ENCODE assay signal across 30 cellular contexts in the genomic region with DNA sequence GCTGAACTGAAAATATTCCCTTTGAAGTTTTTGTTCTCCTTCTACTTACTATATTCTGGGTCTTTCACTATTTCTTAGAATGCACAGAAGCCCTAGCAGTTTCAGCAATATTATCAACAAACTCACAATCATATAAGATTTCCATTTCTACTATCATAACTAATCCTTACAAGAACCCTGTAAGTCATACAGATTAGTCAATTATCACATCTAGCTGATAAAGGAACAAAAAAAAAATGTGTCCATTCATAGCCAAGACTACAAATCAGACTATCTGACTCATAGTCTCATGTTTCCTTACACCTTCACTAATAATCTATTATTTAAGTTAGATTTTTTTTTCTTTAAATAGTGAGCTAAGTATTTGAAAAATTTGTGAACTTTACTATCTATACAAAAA.
"Had no signal": no experiment of that assay in that cellular context is flagged by ENCODE, and none has a peak within 500 bp of the region (broad histone marks: within the 10 kb centered on the region; RNA-seq: fewer than 3 reads in every experiment).

No MANE protein-coding gene starts in this region.

- H3K4me1 ChIP-seq: ascending aorta, left lung, prostate gland, testis, transverse colon had no signal

- DNase-seq: activated B cell treated with CpG ODN at 0.5 μM for 24 hours; activated CD4-positive, alpha-beta memory T cell treated with anti-CD3 and anti-CD28 coated beads for 36 hours; activated CD4-positive, alpha-beta T cell treated with anti-CD3 and anti-CD28 coated beads for 48 hours; activated CD8-positive, alpha-beta memory T cell treated with anti-CD3 and anti-CD28 coated beads, Interleukin-2, amount 50 U/mL, for 4 hours; activated naive CD8-positive, alpha-beta T cell treated with anti-CD3 and anti-CD28 coated beads for 36 hours; activated T-cell treated with anti-CD3 and anti-CD28 coated beads, Interleukin-2, amount 50 U/mL, for 1 hour; central memory CD4-positive, alpha-beta T cell; effector CD4-positive, alpha-beta T cell; heart left ventricle; hypothalamus; left lung; lower lobe of right lung; mesenchymal stem cell; naive thymus-derived CD8-positive, alpha-beta T cell; nucleus accumbens; pancreas; stimulated activated CD4-positive, alpha-beta T cell treated with anti-CD3 and anti-CD28 coated beads, Interleukin-1b, Interleukin-23, amount 100 ng/mL, for 48 hours; stimulated activated CD4-positive, alpha-beta T cell treated with anti-CD3 and anti-CD28 coated beads, Interleukin-4, amount 100 ng/mL, for 4 hours; stimulated activated CD8-positive, alpha-beta memory T cell treated with anti-CD3 and anti-CD28 coated beads, Interleukin-4, amount 100 ng/mL, for 48 hours; stimulated activated naive B cell treated with anti-CD40 and anti-IgM and Interleukin-4, amounts not matched to agents 10 μg/mL and 1 μg/mL and 100 μg/mL, for 72 hours; T-helper 1 cell; testis; transverse colon had no signal

- H3K27me3 Mint-ChIP-seq: activated B cell treated with CpG ODN at 0.5 μM for 24 hours; activated CD4-positive, alpha-beta memory T cell treated with anti-CD3 and anti-CD28 coated beads for 36 hours; activated naive CD8-positive, alpha-beta T cell treated with anti-CD3 and anti-CD28 coated beads for 36 hours; dendritic cell treated with granulocyte-macrophage colony-stimulating factor and Interleukin-4, amounts not matched to agents 40 ng/mL and 50 ng/mL, for 4 days; naive thymus-derived CD8-positive, alpha-beta T cell; stimulated activated naive B cell treated with anti-CD40 and anti-IgM and Interleukin-4, amounts not matched to agents 10 μg/mL and 1 μg/mL and 100 μg/mL, for 72 hours had no signal

- H3K9me3 Mint-ChIP-seq: activated B cell treated with CpG ODN at 0.5 μM for 24 hours; activated CD4-positive, alpha-beta memory T cell treated with anti-CD3 and anti-CD28 coated beads for 36 hours; activated naive CD8-positive, alpha-beta T cell treated with anti-CD3 and anti-CD28 coated beads for 36 hours; activated T-helper 2 cell treated with anti-CD3 and anti-CD28 coated beads, Interferon-gamma antibody, Interleukin-2, Interleukin-4, amounts not matched to agents 10 μg/mL and 5 μg/mL and 100 μg/mL, durations not matched to agents 14 hours and 24 hours and 36 hours; dendritic cell treated with granulocyte-macrophage colony-stimulating factor and Interleukin-4, amounts not matched to agents 40 ng/mL and 50 ng/mL, for 4 days; naive thymus-derived CD8-positive, alpha-beta T cell; neural crest cell; stimulated activated naive B cell treated with anti-CD40 and anti-IgM and Interleukin-4, amounts not matched to agents 10 μg/mL and 1 μg/mL and 100 μg/mL, for 72 hours; T-helper 2 cell treated with Interferon-gamma antibody and Interleukin-4, amounts not matched to agents 5 μg/mL and 100 μg/mL, for 36 hours had no signal

- H3K4me3 ChIP-seq: ascending aorta, heart left ventricle, left lung, lower lobe of right lung, pancreas, prostate gland, smooth muscle cell, testis, transverse colon had no signal

- H3K27me3 ChIP-seq: ascending aorta, heart left ventricle, left lung, pancreas, testis, transverse colon had no signal

- H3K4me3 Mint-ChIP-seq: activated B cell treated with CpG ODN at 0.5 μM for 24 hours; activated CD4-positive, alpha-beta memory T cell treated with anti-CD3 and anti-CD28 coated beads for 36 hours; activated naive CD8-positive, alpha-beta T cell treated with anti-CD3 and anti-CD28 coated beads for 36 hours; dendritic cell treated with granulocyte-macrophage colony-stimulating factor and Interleukin-4, amounts not matched to agents 40 ng/mL and 50 ng/mL, for 4 days; naive thymus-derived CD8-positive, alpha-beta T cell; neural crest cell; stimulated activated naive B cell treated with anti-CD40 and anti-IgM and Interleukin-4, amounts not matched to agents 10 μg/mL and 1 μg/mL and 100 μg/mL, for 72 hours; T-helper 2 cell treated with Interferon-gamma antibody and Interleukin-4, amounts not matched to agents 5 μg/mL and 100 μg/mL, for 36 hours had no signal

- H3K36me3 ChIP-seq: ascending aorta, heart left ventricle, left lung, lower lobe of right lung, pancreas, prostate gland, transverse colon had no signal

- ATAC-seq: heart left ventricle; lower lobe of right lung; naive thymus-derived CD8-positive, alpha-beta T cell; pancreas; stimulated activated naive B cell treated with anti-CD40 and anti-IgM and Interleukin-4, amounts not matched to agents 10 μg/mL and 1 μg/mL and 100 μg/mL, for 72 hours had no signal

- H3K27ac ChIP-seq: ascending aorta, heart left ventricle, left lung, lower lobe of right lung, pancreas, prostate gland, testis, transverse colon had no signal

- H3K27ac Mint-ChIP-seq: activated B cell treated with CpG ODN at 0.5 μM for 24 hours; activated CD4-positive, alpha-beta memory T cell treated with anti-CD3 and anti-CD28 coated beads for 36 hours; activated naive CD8-positive, alpha-beta T cell treated with anti-CD3 and anti-CD28 coated beads for 36 hours; activated T-helper 2 cell treated with anti-CD3 and anti-CD28 coated beads, Interferon-gamma antibody, Interleukin-2, Interleukin-4, amounts not matched to agents 10 μg/mL and 5 μg/mL and 100 μg/mL, durations not matched to agents 14 hours and 24 hours and 36 hours; dendritic cell treated with granulocyte-macrophage colony-stimulating factor and Interleukin-4, amounts not matched to agents 40 ng/mL and 50 ng/mL, for 4 days; stimulated activated naive B cell treated with anti-CD40 and anti-IgM and Interleukin-4, amounts not matched to agents 10 μg/mL and 1 μg/mL and 100 μg/mL, for 72 hours; T-helper 2 cell treated with Interferon-gamma antibody and Interleukin-4, amounts not matched to agents 5 μg/mL and 100 μg/mL, for 36 hours had no signal
